1 cellular context compared by ENCODE assay signal in genomic region chr9:89350988-89351557, GRCh38.
TF ChIP-seq lines count a peak whose summit lies in the region.

No MANE protein-coding gene starts in this region.

TF ChIP-seq in HepG2, 621 proteins besides CTCF, POLR2A, EP300 and RAD21 (continued from another document and continues in another):
- TF ChIP-seq ZFP36L2 (CRISPR knock-in tag; IDR thresholded peaks at IDR 0.05): no peak
- TF ChIP-seq RFXANK (CRISPR knock-in tag; IDR thresholded peaks at IDR 0.05): no peak
- TF ChIP-seq ZNF577 (CRISPR knock-in tag; IDR thresholded peaks at IDR 0.05; ENCODE audit: borderline replicate concordance, low read depth): no peak
- TF ChIP-seq, protein P1, sequence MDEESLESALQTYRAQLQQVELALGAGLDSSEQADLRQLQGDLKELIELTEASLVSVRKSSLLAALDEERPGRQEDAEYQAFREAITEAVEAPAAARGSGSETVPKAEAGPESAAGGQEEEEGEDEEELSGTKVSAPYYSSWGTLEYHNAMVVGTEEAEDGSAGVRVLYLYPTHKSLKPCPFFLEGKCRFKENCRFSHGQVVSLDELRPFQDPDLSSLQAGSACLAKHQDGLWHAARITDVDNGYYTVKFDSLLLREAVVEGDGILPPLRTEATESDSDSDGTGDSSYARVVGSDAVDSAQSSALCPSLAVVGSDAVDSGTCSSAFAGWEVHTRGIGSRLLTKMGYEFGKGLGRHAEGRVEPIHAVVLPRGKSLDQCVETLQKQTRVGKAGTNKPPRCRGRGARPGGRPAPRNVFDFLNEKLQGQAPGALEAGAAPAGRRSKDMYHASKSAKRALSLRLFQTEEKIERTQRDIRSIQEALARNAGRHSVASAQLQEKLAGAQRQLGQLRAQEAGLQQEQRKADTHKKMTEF (CRISPR knock-in tag; IDR thresholded peaks at IDR 0.05): peak; percentile 88
- no peak for TF ChIP-seq TAF1 (CRISPR knock-in tag; IDR thresholded peaks at IDR 0.05)
- no peak for TF ChIP-seq SNRNP70 (IDR thresholded peaks at IDR 0.05; ENCODE audit: low read depth, low read length)
- peak; percentile 40; the same call in 1 of the 2 replicates for TF ChIP-seq ZNF337 (CRISPR knock-in tag; IDR thresholded peaks at IDR 0.05; ENCODE audit: borderline replicate concordance, low read depth)
- TF ChIP-seq ZBTB10 (CRISPR knock-in tag; IDR thresholded peaks at IDR 0.05; ENCODE audit: borderline replicate concordance): no peak
- no peak for TF ChIP-seq MAF1 (CRISPR knock-in tag; IDR thresholded peaks at IDR 0.05; ENCODE audit: borderline replicate concordance)
- TF ChIP-seq ZNF747 (CRISPR knock-in tag; IDR thresholded peaks at IDR 0.05; ENCODE audit: borderline replicate concordance): 0 out of 2 replicates have a peak, but pooled peaks have one; percentile 34
- TF ChIP-seq SIN3B (IDR thresholded peaks at IDR 0.05; ENCODE audit: low read length): no peak
- no peak for TF ChIP-seq ZNF407 (CRISPR knock-in tag; IDR thresholded peaks at IDR 0.05; ENCODE audit: not compliant biosample characterization)
- TF ChIP-seq, protein P2, sequence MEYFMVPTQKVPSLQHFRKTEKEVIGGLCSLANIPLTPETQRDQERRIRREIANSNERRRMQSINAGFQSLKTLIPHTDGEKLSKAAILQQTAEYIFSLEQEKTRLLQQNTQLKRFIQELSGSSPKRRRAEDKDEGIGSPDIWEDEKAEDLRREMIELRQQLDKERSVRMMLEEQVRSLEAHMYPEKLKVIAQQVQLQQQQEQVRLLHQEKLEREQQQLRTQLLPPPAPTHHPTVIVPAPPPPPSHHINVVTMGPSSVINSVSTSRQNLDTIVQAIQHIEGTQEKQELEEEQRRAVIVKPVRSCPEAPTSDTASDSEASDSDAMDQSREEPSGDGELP (IDR thresholded peaks at IDR 0.05; ENCODE audit: borderline replicate concordance, low read depth): peak; percentile 79
- no peak for TF ChIP-seq NFE2L1 (CRISPR knock-in tag; IDR thresholded peaks at IDR 0.05; ENCODE audit: borderline replicate concordance)
- no peak for TF ChIP-seq U2AF2 (IDR thresholded peaks at IDR 0.05; ENCODE audit: low read depth, low read length)
- TF ChIP-seq, protein P3, sequence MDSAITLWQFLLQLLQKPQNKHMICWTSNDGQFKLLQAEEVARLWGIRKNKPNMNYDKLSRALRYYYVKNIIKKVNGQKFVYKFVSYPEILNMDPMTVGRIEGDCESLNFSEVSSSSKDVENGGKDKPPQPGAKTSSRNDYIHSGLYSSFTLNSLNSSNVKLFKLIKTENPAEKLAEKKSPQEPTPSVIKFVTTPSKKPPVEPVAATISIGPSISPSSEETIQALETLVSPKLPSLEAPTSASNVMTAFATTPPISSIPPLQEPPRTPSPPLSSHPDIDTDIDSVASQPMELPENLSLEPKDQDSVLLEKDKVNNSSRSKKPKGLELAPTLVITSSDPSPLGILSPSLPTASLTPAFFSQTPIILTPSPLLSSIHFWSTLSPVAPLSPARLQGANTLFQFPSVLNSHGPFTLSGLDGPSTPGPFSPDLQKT (CRISPR knock-in tag; IDR thresholded peaks at IDR 0.05; ENCODE audit: borderline replicate concordance): no peak
- no peak for TF ChIP-seq HMGA1 (CRISPR knock-in tag; conservative IDR thresholded peaks at IDR 0.05)
- TF ChIP-seq FOXO4 (CRISPR knock-in tag; conservative IDR thresholded peaks at IDR 0.05): 0 out of 2 replicates have a peak, but pooled peaks have one; percentile 75
- TF ChIP-seq, protein P4, sequence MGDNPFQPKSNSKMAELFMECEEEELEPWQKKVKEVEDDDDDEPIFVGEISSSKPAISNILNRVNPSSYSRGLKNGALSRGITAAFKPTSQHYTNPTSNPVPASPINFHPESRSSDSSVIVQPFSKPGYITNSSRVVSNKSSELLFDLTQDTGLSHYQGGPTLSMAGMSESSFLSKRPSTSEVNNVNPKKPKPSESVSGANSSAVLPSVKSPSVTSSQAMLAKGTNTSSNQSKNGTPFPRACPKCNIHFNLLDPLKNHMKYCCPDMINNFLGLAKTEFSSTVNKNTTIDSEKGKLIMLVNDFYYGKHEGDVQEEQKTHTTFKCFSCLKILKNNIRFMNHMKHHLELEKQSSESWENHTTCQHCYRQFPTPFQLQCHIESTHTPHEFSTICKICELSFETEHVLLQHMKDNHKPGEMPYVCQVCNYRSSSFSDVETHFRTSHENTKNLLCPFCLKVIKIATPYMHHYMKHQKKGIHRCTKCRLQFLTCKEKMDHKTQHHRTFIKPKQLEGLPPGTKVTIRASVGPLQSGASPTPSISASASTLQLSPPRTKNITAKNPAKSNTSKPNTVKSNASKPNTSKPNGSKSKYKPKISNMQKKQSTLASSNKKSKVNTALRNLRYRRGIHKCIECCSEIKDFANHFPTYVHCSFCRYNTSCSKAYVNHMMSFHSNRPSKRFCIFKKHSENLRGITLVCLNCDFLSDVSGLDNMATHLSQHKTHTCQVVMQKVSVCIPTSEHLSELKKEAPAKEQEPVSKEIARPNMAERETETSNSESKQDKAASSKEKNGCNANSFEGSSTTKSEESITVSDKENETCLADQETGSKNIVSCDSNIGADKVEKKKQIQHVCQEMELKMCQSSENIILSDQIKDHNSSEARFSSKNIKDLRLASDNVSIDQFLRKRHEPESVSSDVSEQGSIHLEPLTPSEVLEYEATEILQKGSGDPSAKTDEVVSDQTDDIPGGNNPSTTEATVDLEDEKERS (CRISPR knock-in tag; IDR thresholded peaks at IDR 0.05): no peak
- TF ChIP-seq ATF1 (CRISPR knock-in tag; IDR thresholded peaks at IDR 0.05): no peak
- no peak for TF ChIP-seq ZBTB4 (CRISPR knock-in tag; IDR thresholded peaks at IDR 0.05; ENCODE audit: borderline replicate concordance)
- no peak for TF ChIP-seq PRDM15 (CRISPR knock-in tag; IDR thresholded peaks at IDR 0.05)
- TF ChIP-seq ZZZ3 (CRISPR knock-in tag; IDR thresholded peaks at IDR 0.05; ENCODE audit: borderline replicate concordance): no peak
